ENCODE assay signal across 8 cellular contexts in the genomic region with DNA sequence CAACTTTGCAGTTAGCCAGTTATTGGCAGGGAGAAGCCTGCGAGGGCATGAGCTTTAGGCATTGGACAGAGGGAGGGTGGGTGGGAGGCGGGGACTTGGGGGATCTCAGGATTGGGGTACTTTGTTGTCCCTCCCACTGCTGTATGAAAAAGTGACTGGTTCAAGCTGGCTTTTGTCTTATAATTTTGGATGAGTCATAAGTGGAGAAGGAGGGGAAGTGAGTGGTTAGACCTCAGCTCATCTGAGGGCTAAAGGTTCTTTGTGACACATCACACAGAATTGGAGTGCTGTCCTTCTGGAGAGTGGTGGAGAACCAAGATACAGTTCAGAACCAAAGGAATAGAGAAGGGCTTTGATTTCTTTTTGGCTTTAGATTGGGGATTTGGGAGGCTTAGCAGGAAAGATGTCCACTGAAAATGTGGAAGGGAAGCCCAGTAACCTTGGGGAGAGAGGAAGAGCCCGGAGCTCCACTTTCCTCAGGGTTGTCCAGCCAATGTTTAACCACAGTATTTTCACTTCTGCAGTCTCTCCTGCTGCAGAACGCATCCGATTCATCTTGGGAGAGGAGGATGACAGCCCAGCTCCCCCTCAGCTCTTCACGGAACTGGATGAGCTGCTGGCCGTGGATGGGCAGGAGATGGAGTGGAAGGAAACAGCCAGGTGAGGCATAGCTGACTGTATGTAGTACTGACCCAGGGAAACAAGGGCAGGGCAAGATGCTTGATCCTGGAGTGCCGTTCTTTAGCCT. TPM values are rescaled to one million over a fixed set of nuclear protein-coding genes. Genes with fewer than 3 reads are reported as not detected.
DNase-seq lines count a peak whose midpoint lies in the region; ATAC-seq, FAIRE-seq and TF ChIP-seq lines count a peak whose summit lies in the region.

Gene SLC4A4 (plus strand): TSS at position 175 of the 748 bp plus-strand sequence.

- H3K9me3 Mint-ChIP-seq in osteocyte (ENCODE audit: unreplicated experiment) = no peaks in the 10 kb centered on the region

- H3K27ac ChIP-seq in caudate nucleus (ENCODE audit: low read depth, low read length) (no peak within 1 kb of the TSS), WERI-Rb-1 (no peak within 1 kb of the TSS)

- DNase-seq in GDM1 (lab: John Stamatoyannopoulos, UW) = peak; percentile 46
- peak; percentile 50 for DNase-seq in bronchial epithelial cell (ENCODE audit: low read depth)
- DNase-seq in osteocyte (ENCODE audit: extremely low spot score, unreplicated experiment) = no peak
- DNase-seq in amygdala (lab: John Stamatoyannopoulos, UW) = no peak
- DNase-seq in caudate nucleus (lab: John Stamatoyannopoulos, UW) = no peak
- DNase-seq in WERI-Rb-1 = no peak

- peaks cover 12% of the 10 kb centered on the region for H3K36me3 Mint-ChIP-seq in osteocyte (ENCODE audit: unreplicated experiment)

- H3K27me3 Mint-ChIP-seq in osteocyte (ENCODE audit: unreplicated experiment) = peaks cover 10% of the 10 kb centered on the region

- peak; percentile 100 for ATAC-seq in GM21360 (IDR thresholded peaks at IDR 0.05; ENCODE audit: unreplicated experiment)
- peak; percentile 100 for ATAC-seq in HG03469 (IDR thresholded peaks at IDR 0.05; ENCODE audit: unreplicated experiment)

- no peak within 1 kb of the TSS for H3K4me3 Mint-ChIP-seq in osteocyte (ENCODE audit: unreplicated experiment)

- H3K9me3 ChIP-seq in WERI-Rb-1 (ENCODE audit: severe bottlenecking) = no peaks in the 10 kb centered on the region

- H3K27ac Mint-ChIP-seq in osteocyte (ENCODE audit: unreplicated experiment) = no peak within 1 kb of the TSS

- TF ChIP-seq CTCF in bronchial epithelial cell (IDR thresholded peaks at IDR 0.05; ENCODE audit: insufficient read depth, low read length, severe bottlenecking) = no peak
- no peak for TF ChIP-seq CTCF in osteocyte (IDR thresholded peaks at IDR 0.05)
- no peak for TF ChIP-seq CTCF in WERI-Rb-1 (IDR thresholded peaks at IDR 0.05; ENCODE audit: low read depth, low read length)

- H3K4me3 ChIP-seq in bronchial epithelial cell (ENCODE audit: low read depth, low read length) = no peak within 1 kb of the TSS
- no peak within 1 kb of the TSS for H3K4me3 ChIP-seq in WERI-Rb-1 (ENCODE audit: low read depth, low read length)

- H3K36me3 ChIP-seq in bronchial epithelial cell (ENCODE audit: control insufficient read depth, insufficient read depth, low read length) = no peaks in the 10 kb centered on the region
- H3K36me3 ChIP-seq in WERI-Rb-1 = no peaks in the 10 kb centered on the region

- FAIRE-seq in bronchial epithelial cell (lab: Jason Lieb, UNC) = no peak

- H3K4me1 Mint-ChIP-seq in osteocyte (ENCODE audit: unreplicated experiment) = peaks cover 8% of the 10 kb centered on the region

- H3K27me3 ChIP-seq in bronchial epithelial cell (ENCODE audit: control insufficient read depth, insufficient read depth, low read length) (no peaks in the 10 kb centered on the region), WERI-Rb-1 (ENCODE audit: insufficient read depth, low read depth, severe bottlenecking) (no peaks in the 10 kb centered on the region)

RNA-seq across cellular contexts. Expression of gene SLC4A4, which starts in this region (rescaled TPM):
- total RNA-seq in bronchial epithelial cell (0.13 and 0.26 TPM in 2 replicates), osteocyte (31.5 and 37.7 TPM in 2 replicates)

Comparison
In these comparisons a context has a peak if more than half of its experiments do, and no peak if none do; other contexts are left out.
1. RNA of gene SLC4A4 (total RNA-seq): 31.5 to 37.7 TPM in osteocyte; 0.13 to 0.26 TPM in bronchial epithelial cell; every median in the first group is over 10 times any median in the second.
2. Peak in DNase-seq in bronchial epithelial cell; RNA of the gene not detected or under 1 TPM.